Comparison of ENCODE assay signal across 1 cellular context in genomic region chr6:29977425-29977727, GRCh38.
TF ChIP-seq lines count a peak whose summit lies in the region.

No MANE protein-coding gene starts in this region.

TF ChIP-seq in HepG2, 621 proteins besides CTCF, POLR2A, EP300 and RAD21 (continued from another document):
- TF ChIP-seq ZBED4 (CRISPR knock-in tag; IDR thresholded peaks at IDR 0.05; ENCODE audit: borderline replicate concordance): peak; percentile 12; the same call in 1 of the 2 replicates
- TF ChIP-seq RNF2 (conservative IDR thresholded peaks at IDR 0.05; ENCODE audit: low read depth): 0 out of 2 replicates have a peak, but pooled peaks have one; percentile 13
- TF ChIP-seq MIER2 (CRISPR knock-in tag; IDR thresholded peaks at IDR 0.05): no peak
- no peak for TF ChIP-seq ZUFSP (CRISPR knock-in tag; IDR thresholded peaks at IDR 0.05; ENCODE audit: borderline replicate concordance)
- TF ChIP-seq DMAP1 (CRISPR knock-in tag; IDR thresholded peaks at IDR 0.05): 0 out of 2 replicates have a peak, but pooled peaks have one; percentile 7
- TF ChIP-seq ZNF512 (CRISPR knock-in tag; IDR thresholded peaks at IDR 0.05): no peak; the same call in 1 of the 2 replicates
- no peak for TF ChIP-seq HNF4G (IDR thresholded peaks at IDR 0.05; ENCODE audit: borderline replicate concordance, low read depth, low read length)
- peak; percentile 0; the same call in 1 of the 2 replicates for TF ChIP-seq HNF4G (CRISPR knock-in tag; IDR thresholded peaks at IDR 0.05; ENCODE audit: borderline replicate concordance, low read depth)
- peak; percentile 79 for TF ChIP-seq HNRNPK (IDR thresholded peaks at IDR 0.05; ENCODE audit: low read depth, low read length, poor library complexity, severe bottlenecking)
- no peak for TF ChIP-seq ZSCAN22 (CRISPR knock-in tag; IDR thresholded peaks at IDR 0.05)
- TF ChIP-seq TARDBP (CRISPR knock-in tag; IDR thresholded peaks at IDR 0.05): 0 out of 2 replicates have a peak, but pooled peaks have one; percentile 6
TF ChIP-seq in HepG2: peak in this region for 11.
